In genomic region chr7:158432369-158433270, GRCh38 we compare ENCODE assay signal across 9 cellular contexts.
DNase-seq lines count a peak whose midpoint lies in the region; ATAC-seq lines count a peak whose summit lies in the region.
"Had no signal": no experiment of that assay in that cellular context is flagged by ENCODE, and none has a peak within 500 bp of the region (broad histone marks: within the 10 kb centered on the region; RNA-seq: fewer than 3 reads in every experiment).

No MANE protein-coding gene starts in this region.

- H3K9me3 ChIP-seq in muscle layer of duodenum (ENCODE audit: control insufficient read depth in 1 of 2, low read length in 2 of 2) (no peaks in the 10 kb centered on the region), T-helper 17 cell (ENCODE audit: control insufficient read depth, low read length, poor library complexity, severe bottlenecking) (no peaks in the 10 kb centered on the region)

- no peaks in the 10 kb centered on the region for H3K36me3 Mint-ChIP-seq in natural killer cell treated with Interleukin-12 subunit alpha and Interleukin-12 subunit beta and Interleukin-15 and Interleukin-18, amount 100 ng/mL, for 72 hours
- H3K36me3 Mint-ChIP-seq in T-helper 17 cell (ENCODE audit: low read depth), result no peaks in the 10 kb centered on the region

- no peak overlapping the region for H3K4me3 Mint-ChIP-seq in natural killer cell treated with Interleukin-12 subunit alpha and Interleukin-12 subunit beta and Interleukin-15 and Interleukin-18, amount 100 ng/mL, for 72 hours
- no peak overlapping the region for H3K4me3 Mint-ChIP-seq in T-helper 17 cell
- H3K4me3 Mint-ChIP-seq: neural crest cell had no signal

- in situ Hi-C loops in Caki2 (cut with HindIII; ENCODE audit: low pct_unique_long_range_greater_than_20kb, low sequenced_read_pairs), result no loop called here

- H3K4me1 Mint-ChIP-seq in natural killer cell treated with Interleukin-12 subunit alpha and Interleukin-12 subunit beta and Interleukin-15 and Interleukin-18, amount 100 ng/mL, for 72 hours (ENCODE audit: low read depth in 2 of 2), result no peaks in the 10 kb centered on the region
- H3K4me1 Mint-ChIP-seq in T-helper 17 cell, result peaks cover 2% of the 10 kb centered on the region
- H3K4me1 Mint-ChIP-seq: neural crest cell had no signal

- no peaks in the 10 kb centered on the region for H3K36me3 ChIP-seq in muscle layer of duodenum (ENCODE audit: control insufficient read depth in 1 of 2, insufficient read depth in 2 of 2, low read length in 2 of 2)

- no peak overlapping the region for H3K4me3 ChIP-seq in muscle layer of duodenum (ENCODE audit: low read depth in 1 of 2, low read length in 2 of 2)

- peaks cover 13 to 30% of the 10 kb centered on the region in 2 donors for H3K27me3 Mint-ChIP-seq in natural killer cell treated with Interleukin-12 subunit alpha and Interleukin-12 subunit beta and Interleukin-15 and Interleukin-18, amount 100 ng/mL, for 72 hours
- peaks cover 49% of the 10 kb centered on the region for H3K27me3 Mint-ChIP-seq in T-helper 17 cell

- H3K27ac ChIP-seq in muscle layer of duodenum (ENCODE audit: low read length), result peak overlapping the region; percentile 39

- H3K9me3 Mint-ChIP-seq in natural killer cell treated with Interleukin-12 subunit alpha and Interleukin-12 subunit beta and Interleukin-15 and Interleukin-18, amount 100 ng/mL, for 72 hours, result no peaks in the 10 kb centered on the region

- DNase-seq in Caki2 (ENCODE audit: low read depth), result peak; percentile 85
- peak; percentile 98 for DNase-seq in NCI-H146 treated with DMSO at 0.1 percent for 48 hours (lab: John Stamatoyannopoulos, UW; ENCODE audit: unreplicated experiment)
- DNase-seq in amniotic epithelial cell (ENCODE audit: low read depth), result peak; percentile 98
- DNase-seq in natural killer cell treated with Interleukin-12 subunit alpha and Interleukin-12 subunit beta and Interleukin-15 and Interleukin-18, amount 100 ng/mL, for 72 hours (ENCODE audit: low spot score), result no peak
- DNase-seq in T-helper 17 cell, result no peak

- H3K4me1 ChIP-seq in muscle layer of duodenum (ENCODE audit: control insufficient read depth in 1 of 2, insufficient read depth in 2 of 2, low read length in 2 of 2), result peaks cover 0 to 10% of the 10 kb centered on the region in 2 donors

- ATAC-seq in natural killer cell treated with Interleukin-12 subunit alpha and Interleukin-12 subunit beta and Interleukin-15 and Interleukin-18, amount 100 ng/mL, for 72 hours, result no peak
- ATAC-seq in HG03439 (IDR thresholded peaks at IDR 0.05; ENCODE audit: unreplicated experiment) (no peak), HG02938 (IDR thresholded peaks at IDR 0.05; ENCODE audit: unreplicated experiment) (no peak), T-helper 17 cell (no peak)

- no peak overlapping the region for H3K27ac Mint-ChIP-seq in natural killer cell treated with Interleukin-12 subunit alpha and Interleukin-12 subunit beta and Interleukin-15 and Interleukin-18, amount 100 ng/mL, for 72 hours
- no peak overlapping the region for H3K27ac Mint-ChIP-seq in T-helper 17 cell

- no peaks in the 10 kb centered on the region for H3K27me3 ChIP-seq in muscle layer of duodenum (ENCODE audit: low read depth, low read length)

Comparison
In these comparisons a context has a peak if more than half of its experiments do, and no peak if none do; other contexts are left out.
1. DNase-seq: peak in Caki2 (single experiment), NCI-H146 treated with DMSO at 0.1 percent for 48 hours (single experiment) and amniotic epithelial cell (single experiment); none in natural killer cell treated with Interleukin-12 subunit alpha and Interleukin-12 subunit beta and Interleukin-15 and Interleukin-18, amount 100 ng/mL, for 72 hours (single experiment) and T-helper 17 cell (0 of 3).